ENCODE assay signal across 22 cellular contexts in the genomic region with DNA sequence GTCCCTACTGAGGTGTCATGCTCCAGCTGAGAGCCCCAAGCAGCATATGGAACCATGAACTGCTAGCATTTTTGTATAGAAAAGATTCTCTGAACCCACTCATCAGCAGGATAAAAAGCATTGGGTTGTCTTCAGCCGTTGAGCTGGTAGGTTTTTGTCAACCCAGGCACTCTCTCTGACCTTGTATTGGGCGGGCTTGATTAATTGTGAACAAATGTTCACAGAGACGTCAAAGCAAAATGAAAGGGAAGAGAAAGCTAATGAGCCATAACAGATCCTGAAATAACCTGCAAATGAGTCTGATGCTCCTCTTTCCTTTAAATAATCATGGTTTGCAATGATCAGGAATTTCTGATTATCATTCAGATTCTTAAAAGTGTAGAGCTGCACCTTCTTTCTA.
"Had no signal": no experiment of that assay in that cellular context is flagged by ENCODE, and none has a peak within 500 bp of the region (broad histone marks: within the 10 kb centered on the region; RNA-seq: fewer than 3 reads in every experiment).

No MANE protein-coding gene starts in this region.

- DNase-seq: activated CD4-positive, alpha-beta T cell treated with anti-CD3 and anti-CD28 coated beads for 48 hours; activated CD4-positive, alpha-beta T cell treated with anti-CD3 and anti-CD28 coated beads, Interleukin-2, amount 50 U/mL, for 4 hours; activated CD4-positive, CD25-positive, alpha-beta regulatory T cell treated with anti-CD3 and anti-CD28 coated beads, Interleukin-2, amount 50 U/mL, for 72 hours; activated CD8-positive, alpha-beta memory T cell treated with anti-CD3 and anti-CD28 coated beads, Interleukin-2, amount 50 U/mL, for 48 hours; activated CD8-positive, alpha-beta T cell treated with anti-CD3 and anti-CD28 coated beads, Interleukin-2, amount 10 ng/mL, durations not matched to agents 7 days and 5 days; activated effector memory CD4-positive, alpha-beta T cell treated with Interleukin-2 at 50 U/mL for 16 hours; activated naive CD4-positive, alpha-beta T cell; activated T-cell treated with anti-CD3 and anti-CD28 coated beads, Interleukin-2, amount 50 U/mL, for 1 hour; aorta; central memory CD4-positive, alpha-beta T cell; KG1; NCI-H1092; NCI-H1417 treated with DMSO at 0.1 percent for 48 hours; NCI-H1694; NCI-H2029; NCI-H2107; NCI-H2171 treated with DMSO at 0.1 percent for 48 hours; NCI-H510A; NCI-H69 had no signal

- H3K4me3 ChIP-seq: Peyer's patch, SJSA1 had no signal

- H3K27me3 ChIP-seq: Peyer's patch, SJSA1 had no signal

- H3K9me3 ChIP-seq: Peyer's patch had no signal

- H3K36me3 ChIP-seq: Peyer's patch, SJSA1 had no signal

- ATAC-seq: activated CD8-positive, alpha-beta T cell treated with anti-CD3 and anti-CD28 coated beads, Interleukin-2, amount 10 ng/mL, durations not matched to agents 7 days and 5 days; SK-N-SH treated with all-trans-retinoic acid at 6 μM for 48 hours had no signal

- H3K4me1 ChIP-seq: Peyer's patch, SJSA1 had no signal

- H3K27ac ChIP-seq: Peyer's patch, SJSA1 had no signal
